Comparison of ENCODE assay signal across 8 cellular contexts in genomic region chr12:7017870-7018349, GRCh38. TPM values are rescaled to one million over a fixed set of nuclear protein-coding genes. Genes with fewer than 3 reads are reported as not detected.
DNase-seq lines count a peak whose midpoint lies in the region; ATAC-seq and TF ChIP-seq lines count a peak whose summit lies in the region.

No MANE protein-coding gene starts in this region.

- dilution Hi-C loops in mammary epithelial cell (cut with HindIII; ENCODE audit: low sequenced_read_pairs): no loop called here

- no peak for TF ChIP-seq POLR2A in transverse colon (IDR thresholded peaks at IDR 0.05)

- H3K27me3 ChIP-seq in mammary epithelial cell (ENCODE audit: insufficient read depth, low read length): no peaks in the 10 kb centered on the region
- H3K27me3 ChIP-seq in lower lobe of right lung (ENCODE audit: low read depth): no peaks in the 10 kb centered on the region
- H3K27me3 ChIP-seq in transverse colon: no peaks in the 10 kb centered on the region

- TF ChIP-seq CTCF in HEK293 (tag by site-specific recombination; IDR thresholded peaks at IDR 0.05): no peak
- TF ChIP-seq CTCF in mammary epithelial cell (conservative IDR thresholded peaks at IDR 0.05 in 1 of 2, IDR thresholded peaks at IDR 0.05 in 1 of 2; ENCODE audit: extremely low read depth in 1 of 2, insufficient read depth in 1 of 2, low read depth in 1 of 2, low read length in 2 of 2): no peak
- TF ChIP-seq CTCF in lower lobe of right lung (IDR thresholded peaks at IDR 0.05): no peak
- no peak for TF ChIP-seq CTCF in transverse colon (IDR thresholded peaks at IDR 0.05)

- peak; percentile 90 for DNase-seq in NCI-H82 (lab: John Stamatoyannopoulos, UW)
- no peak for DNase-seq in NCI-H82 treated with DMSO at 0.1 percent for 48 hours (lab: John Stamatoyannopoulos, UW; ENCODE audit: unreplicated experiment)
- peak; percentile 50 for DNase-seq in NCI-H446 treated with DMSO at 0.1 percent for 48 hours (lab: John Stamatoyannopoulos, UW)
- DNase-seq in mammary epithelial cell: no peak
- no peak for DNase-seq in lower lobe of right lung
- peak; percentile 50 for DNase-seq in transverse colon
- DNase-seq in KBM-7: no peak

- POLR2A ChIA-PET in HEK293 (lab: Yijun Ruan, JAX): interaction anchor here (0.7 to 1.6 kb wide), 9 partner anchors 8 to 91 kb away, joined by 3 to 13 read pairs (median 3); partner anchors contain the start of genes C12orf57, C1RL and RNU7-1

- H3K27ac ChIP-seq in HEK293 (ENCODE audit: extremely low read depth, low read depth, low read length) (peak overlapping the region; percentile 90), mammary epithelial cell (ENCODE audit: insufficient read depth, low read depth, low read length) (peak overlapping the region; percentile 38), lower lobe of right lung (peak overlapping the region; percentile 89), transverse colon (peak overlapping the region; percentile 92 to 96 (median 94))

- peak overlapping the region; percentile 88 for H3K4me2 ChIP-seq in mammary epithelial cell (ENCODE audit: insufficient read depth, low read depth, low read length)

- H3K9me3 ChIP-seq in HEK293 (ENCODE audit: control insufficient read depth, insufficient read depth, low read depth, low read length): no peaks in the 10 kb centered on the region
- no peaks in the 10 kb centered on the region for H3K9me3 ChIP-seq in mammary epithelial cell (replicated peaks; ENCODE audit: insufficient read depth, low read length)
- no peaks in the 10 kb centered on the region for H3K9me3 ChIP-seq in lower lobe of right lung
- H3K9me3 ChIP-seq in transverse colon: no peaks in the 10 kb centered on the region

- H2AFZ ChIP-seq in mammary epithelial cell (ENCODE audit: low read depth, low read length): peak overlapping the region; percentile 94

- H3K4me1 ChIP-seq in HEK293 (ENCODE audit: control insufficient read depth, insufficient read depth, low read length): peaks cover 25% of the 10 kb centered on the region
- peaks cover 20% of the 10 kb centered on the region for H3K4me1 ChIP-seq in mammary epithelial cell (ENCODE audit: insufficient read depth, low read length)
- H3K4me1 ChIP-seq in lower lobe of right lung: peaks cover 33% of the 10 kb centered on the region
- peaks cover 0 to 32% (median 28%) of the 10 kb centered on the region in 4 donors for H3K4me1 ChIP-seq in transverse colon

- peaks cover 3 to 10% of the 10 kb centered on the region in 2 experiments; a peak in 2 of 3 replicates for H3K36me3 ChIP-seq in HEK293 (ENCODE audit: control insufficient read depth in 2 of 2, insufficient read depth in 1 of 2, low read length in 2 of 2)
- H3K36me3 ChIP-seq in mammary epithelial cell (ENCODE audit: insufficient read depth, low read length): no peaks in the 10 kb centered on the region
- peaks cover 25% of the 10 kb centered on the region for H3K36me3 ChIP-seq in lower lobe of right lung
- no peaks in the 10 kb centered on the region for H3K36me3 ChIP-seq in transverse colon

- WGBS in mammary epithelial cell (ENCODE audit: low coverage, missing lambda C conversion rate): 0% methylated on average over 7 of the region's 25 CpGs
- WGBS in transverse colon (ENCODE audit: low coverage in 1 of 2), 2 donors: 0% methylated on average over 8 to 19 of the region's 25 CpGs

- in situ Hi-C loops in mammary epithelial cell (cut with MboI; ENCODE audit: low sequenced_read_pairs in 2 of 2): no loop called here
- in situ Hi-C loops in transverse colon (cut with MboI; ENCODE audit: low pct_ligation_motif_present in 1 of 4, low pct_unique_long_range_greater_than_20kb in 1 of 4, low sequenced_read_pairs in 3 of 4): no loop called here
- in situ Hi-C loops in KBM-7 (cut with MboI; ENCODE audit: low pct_unique_long_range_greater_than_20kb, low sequenced_read_pairs): no loop called here

- H3K9ac ChIP-seq in mammary epithelial cell (ENCODE audit: insufficient read depth, low read length): peak overlapping the region; percentile 62

- H3K4me3 ChIP-seq in HEK293 (ENCODE audit: low read depth, low read length): peak overlapping the region; percentile 89
- H3K4me3 ChIP-seq in mammary epithelial cell (replicated peaks in 1 of 3; ENCODE audit: insufficient read depth in 1 of 3, low read depth in 2 of 3, low read length in 3 of 3): peak overlapping the region; percentile 81 to 95 (median 84)
- peak overlapping the region; percentile 72 for H3K4me3 ChIP-seq in lower lobe of right lung
- H3K4me3 ChIP-seq in transverse colon: peak overlapping the region; percentile 53 to 82 (median 69)

- intact Hi-C loops in mammary epithelial cell (cut with micrococcal nuclease) (loop anchor here (1.0 to 2.0 kb wide), 6 partner anchors 19 to 91 kb away; partner anchors contain the start of genes C12orf57, C1R and C1RL), lower lobe of right lung (cut with DNase I) (no loop called here), transverse colon (cut with DNase I; ENCODE audit: low total_unique reads) (no loop called here)

- H3K79me2 ChIP-seq in mammary epithelial cell (ENCODE audit: insufficient read depth, low read length): peaks cover 30% of the 10 kb centered on the region

- CTCF ChIA-PET in HEK293 (lab: Yijun Ruan, JAX): interaction anchor here (0.5 to 1.5 kb wide), 15 partner anchors 8 to 1203 kb away, joined by 3 to 5 read pairs (median 3); no protein-coding TSS in a partner anchor
- CTCF ChIA-PET in mammary epithelial cell (lab: Charles Lee; ENCODE audit: low non-redundant PET): interaction anchor here (0.6 to 1.0 kb wide), 5 partner anchors 72 to 147 kb away, joined by 3 to 11 read pairs (median 5); no protein-coding TSS in a partner anchor

- BruUV-seq in mammary epithelial cell (replicated peaks; lab: Mats Ljungman, UMichigan): no TSS peak

- no peak for TF ChIP-seq EP300 in transverse colon (IDR thresholded peaks at IDR 0.05; ENCODE audit: low read depth)

- H4K20me1 ChIP-seq in mammary epithelial cell (ENCODE audit: insufficient read depth, low read length): no peaks in the 10 kb centered on the region

- peak; percentile 25 to 43 for ATAC-seq in lower lobe of right lung

TF ChIP-seq in HEK293, 187 proteins besides CTCF, POLR2A, EP300 and RAD21 (continues in another document):
- TF ChIP-seq GLIS2 (tag by site-specific recombination; IDR thresholded peaks at IDR 0.05) (peak; percentile 88), ZNF292 (tag by site-specific recombination; IDR thresholded peaks at IDR 0.05; ENCODE audit: borderline replicate concordance, low read depth) (no peak), ZNF501 (tag by site-specific recombination; IDR thresholded peaks at IDR 0.05) (peak; percentile 47; the same call in 1 of the 2 replicates), ZNF175 (tag by site-specific recombination; IDR thresholded peaks at IDR 0.05) (no peak), ZNF354C (tag by site-specific recombination; IDR thresholded peaks at IDR 0.05; ENCODE audit: borderline replicate concordance, low read depth) (no peak), ZNF211 (tag by site-specific recombination; IDR thresholded peaks at IDR 0.05; ENCODE audit: low read depth) (no peak), TRIM28 (IDR thresholded peaks at IDR 0.05; ENCODE audit: borderline replicate concordance, low read length) (no peak), ZNF660 (tag by site-specific recombination; IDR thresholded peaks at IDR 0.05) (no peak), INSM2 (tag by site-specific recombination; IDR thresholded peaks at IDR 0.05) (0 out of 2 replicates have a peak, but pooled peaks have one; percentile 42), ZNF274 (IDR thresholded peaks at IDR 0.05; ENCODE audit: low read length) (no peak), ZNF274 (tag by site-specific recombination; IDR thresholded peaks at IDR 0.05; ENCODE audit: borderline replicate concordance) (no peak), ZFP69B (tag by site-specific recombination; IDR thresholded peaks at IDR 0.05) (0 out of 2 replicates have a peak, but pooled peaks have one; percentile 23), ZNF488 (tag by site-specific recombination; IDR thresholded peaks at IDR 0.05) (no peak), ZBTB8A (tag by site-specific recombination; IDR thresholded peaks at IDR 0.05) (peak; percentile 90), ZFP3 (tag by site-specific recombination; IDR thresholded peaks at IDR 0.05; ENCODE audit: low read depth) (no peak)

RNA-seq across cellular contexts. Expression of gene LPCAT3, which starts 0.4 kb away (rescaled TPM):
- total RNA-seq in mammary epithelial cell (10 to 100 TPM; 22.8 to 31.3 TPM), lower lobe of right lung (67.7 TPM), transverse colon (100 to 1,000 TPM in 3 of 4 donors, 10 to 100 TPM in 1; 56.1 to 271 (median 111) TPM)
- polyA plus RNA-seq in mammary epithelial cell: 48.0 TPM
- polyA minus RNA-seq in mammary epithelial cell: 39.9 TPM

RNA-seq across cellular contexts. Expression of gene C1S, which starts 42.6 kb away (rescaled TPM):
- total RNA-seq in mammary epithelial cell (10 to 100 TPM in 1 of 2 donors, 1 to 10 TPM in 1; 3.5 to 13.8 TPM), lower lobe of right lung (280 TPM), transverse colon (100 to 1,000 TPM; 103 to 191 (median 117) TPM)
- 2.2 TPM for polyA plus RNA-seq in mammary epithelial cell
- polyA minus RNA-seq in mammary epithelial cell: not detected

RNA-seq across cellular contexts. Expression of gene EMG1, which starts 47.2 kb away (rescaled TPM):
- total RNA-seq in mammary epithelial cell (10 to 100 TPM; 29.3 to 75.1 TPM), lower lobe of right lung (39.6 TPM), transverse colon (10 to 100 TPM in 3 of 4 donors, 1 to 10 TPM in 1; 5.6 to 30.6 (median 26.6) TPM)
- 48.5 TPM for polyA plus RNA-seq in mammary epithelial cell
- polyA minus RNA-seq in mammary epithelial cell: 25.8 TPM

RNA-seq across cellular contexts. Expression of gene PHB2, which starts 47.4 kb away (rescaled TPM):
- 100 to 1,000 TPM; 149 to 168 TPM for total RNA-seq in mammary epithelial cell
- polyA plus RNA-seq in mammary epithelial cell: 319 TPM
- polyA minus RNA-seq in mammary epithelial cell: 137 TPM
- 138 TPM for total RNA-seq in lower lobe of right lung
- 100 to 1,000 TPM; 196 to 402 (median 263) TPM for total RNA-seq in transverse colon

Comparison
In these comparisons a context has a peak if more than half of its experiments do, and no peak if none do; other contexts are left out.
1. DNase-seq: peak in NCI-H82 (single experiment), NCI-H446 treated with DMSO at 0.1 percent for 48 hours (single experiment) and transverse colon (single experiment); none in NCI-H82 treated with DMSO at 0.1 percent for 48 hours (single experiment), mammary epithelial cell (single experiment), lower lobe of right lung (single experiment) and KBM-7 (single experiment).
2. H3K27ac ChIP-seq: peak in every context shown above with its lines; median percentile 94 in transverse colon; 90 in HEK293; 89 in lower lobe of right lung; 38 in mammary epithelial cell.
3. RNA of gene C1S, which starts 42.6 kb away (total RNA-seq): 280 TPM in lower lobe of right lung (single experiment) and 103 to 191 TPM in transverse colon; 3.5 to 13.8 TPM in mammary epithelial cell; every median in the first group is over 4 times any median in the second.
4. Peak in every context shown above with its lines, with median percentiles within 50 percentile points of each other: H3K4me3 ChIP-seq.